In genomic region chr7:108805808-108806397, GRCh38 we compare ENCODE assay signal across 8 cellular contexts.
DNase-seq lines count a peak whose midpoint lies in the region; ATAC-seq and TF ChIP-seq lines count a peak whose summit lies in the region.

No MANE protein-coding gene starts in this region.

- CTCF ChIA-PET in CD8-positive, alpha-beta T cell (lab: Charles Lee) = no interaction called here

- no peaks in the 10 kb centered on the region for H3K36me3 Mint-ChIP-seq in glutamatergic neuron (ENCODE audit: unreplicated experiment)
- H3K36me3 Mint-ChIP-seq in CD8-positive, alpha-beta T cell = no peaks in the 10 kb centered on the region

- ATAC-seq in GM21390 (IDR thresholded peaks at IDR 0.05; ENCODE audit: unreplicated experiment) = no peak
- no peak for ATAC-seq in CD8-positive, alpha-beta T cell

- H3K27me3 ChIP-seq in HAP-1 (ENCODE audit: low read depth) = no peaks in the 10 kb centered on the region
- H3K27me3 ChIP-seq in OCI-LY1 (ENCODE audit: insufficient read depth, low read length) = 0 out of 2 replicates have a peak, but pooled peaks cover 6% of the 10 kb centered on the region
- H3K27me3 ChIP-seq in CD8-positive, alpha-beta T cell (ENCODE audit: insufficient read depth, low read length) = no peaks in the 10 kb centered on the region

- no peak overlapping the region for H3K9ac ChIP-seq in OCI-LY1 (ENCODE audit: low read length)

- peak overlapping the region; percentile 43 for H2AFZ ChIP-seq in OCI-LY1 (ENCODE audit: low read length)

- POLR2A ChIA-PET in CD8-positive, alpha-beta T cell (lab: Charles Lee) = no interaction called here

- intact Hi-C loops in CD8-positive, alpha-beta T cell (cut with DNase I, micrococcal nuclease) = no loop called here

- H3K4me2 ChIP-seq in OCI-LY1 (ENCODE audit: low read length) = no peak overlapping the region

- H3K9me3 Mint-ChIP-seq in glutamatergic neuron (ENCODE audit: unreplicated experiment) = peaks cover 1% of the 10 kb centered on the region
- no peaks in the 10 kb centered on the region for H3K9me3 Mint-ChIP-seq in CD8-positive, alpha-beta T cell

- H3K4me3 ChIP-seq in HAP-1 (no peak overlapping the region), OCI-LY1 (ENCODE audit: low read depth, low read length, poor library complexity, severe bottlenecking) (no peak overlapping the region)
- H3K4me3 ChIP-seq in CD8-positive, alpha-beta T cell (ENCODE audit: low read depth, low read length) = no peak overlapping the region

- no peak overlapping the region for H3K4me3 Mint-ChIP-seq in glutamatergic neuron (ENCODE audit: unreplicated experiment)
- H3K4me3 Mint-ChIP-seq in CD8-positive, alpha-beta T cell = no peak overlapping the region

- no peaks in the 10 kb centered on the region for H3F3A ChIP-seq in OCI-LY1 (ENCODE audit: insufficient read depth, low read length)

- no peaks in the 10 kb centered on the region for H3K79me2 ChIP-seq in OCI-LY1 (ENCODE audit: insufficient read depth, low read length)

- H3K4me1 Mint-ChIP-seq in glutamatergic neuron (ENCODE audit: low read depth, unreplicated experiment) = no peaks in the 10 kb centered on the region
- no peaks in the 10 kb centered on the region for H3K4me1 Mint-ChIP-seq in CD8-positive, alpha-beta T cell (ENCODE audit: low read depth)

- H3K27ac ChIP-seq in OCI-LY1 (ENCODE audit: low read depth, low read length, poor library complexity, severe bottlenecking) = no peak overlapping the region
- no peak overlapping the region for H3K27ac ChIP-seq in CD8-positive, alpha-beta T cell (ENCODE audit: low read depth, low read length)

- no peak overlapping the region for H3K27ac Mint-ChIP-seq in glutamatergic neuron (ENCODE audit: unreplicated experiment)
- H3K27ac Mint-ChIP-seq in CD8-positive, alpha-beta T cell = no peak overlapping the region

- in situ Hi-C loops in HAP-1 (cut with MboI; ENCODE audit: low sequenced_read_pairs) = no loop called here

- no peaks in the 10 kb centered on the region for H3K9me3 ChIP-seq in HAP-1
- no peaks in the 10 kb centered on the region for H3K9me3 ChIP-seq in OCI-LY1 (ENCODE audit: low read length)
- no peaks in the 10 kb centered on the region for H3K9me3 ChIP-seq in CD8-positive, alpha-beta T cell (ENCODE audit: low read length)

- no peaks in the 10 kb centered on the region for H4K20me1 ChIP-seq in OCI-LY1 (ENCODE audit: insufficient read depth, low read length)

- DNase-seq in DMS53 treated with DMSO at 0.1 percent for 48 hours (lab: John Stamatoyannopoulos, UW; ENCODE audit: unreplicated experiment) (peak; percentile 20), HAP-1 (ENCODE audit: low spot score in 2 of 2) (peak; percentile 22 to 25), glutamatergic neuron (no peak), T1000 (lab: John Stamatoyannopoulos, UW) (no peak), COLO668 (lab: John Stamatoyannopoulos, UW; ENCODE audit: unreplicated experiment) (no peak)
- no peak for DNase-seq in CD8-positive, alpha-beta T cell

- H3K36me3 ChIP-seq in HAP-1 (replicated peaks) = no peaks in the 10 kb centered on the region
- H3K36me3 ChIP-seq in OCI-LY1 (ENCODE audit: insufficient read depth, low read length) = no peaks in the 10 kb centered on the region
- H3K36me3 ChIP-seq in CD8-positive, alpha-beta T cell (ENCODE audit: insufficient read depth, low read length) = no peaks in the 10 kb centered on the region

- no peaks in the 10 kb centered on the region for H3K9me2 ChIP-seq in OCI-LY1 (ENCODE audit: low read depth, low read length)

- peak; percentile 80 for TF ChIP-seq CTCF in OCI-LY1 (IDR thresholded peaks at IDR 0.05; ENCODE audit: low read length)
- peak; percentile 76 for TF ChIP-seq CTCF in glutamatergic neuron (IDR thresholded peaks at IDR 0.05; ENCODE audit: partially characterized antibody, unreplicated experiment)
- TF ChIP-seq CTCF in CD8-positive, alpha-beta T cell (IDR thresholded peaks at IDR 0.05) = no peak

- H3K4me1 ChIP-seq in HAP-1 = no peaks in the 10 kb centered on the region
- no peaks in the 10 kb centered on the region for H3K4me1 ChIP-seq in OCI-LY1 (ENCODE audit: insufficient read depth, low read length, severe bottlenecking)
- no peaks in the 10 kb centered on the region for H3K4me1 ChIP-seq in CD8-positive, alpha-beta T cell (ENCODE audit: insufficient read depth, low read length)

- H3K27me3 Mint-ChIP-seq in glutamatergic neuron (ENCODE audit: unreplicated experiment) = no peaks in the 10 kb centered on the region
- H3K27me3 Mint-ChIP-seq in CD8-positive, alpha-beta T cell (ENCODE audit: low read depth) = peaks cover 2% of the 10 kb centered on the region

Comparison
In these comparisons a context has a peak if more than half of its experiments do, and no peak if none do; other contexts are left out.
1. DNase-seq: peak in DMS53 treated with DMSO at 0.1 percent for 48 hours (single experiment) and HAP-1 (2 of 2); none in glutamatergic neuron (single experiment), T1000 (single experiment), CD8-positive, alpha-beta T cell (0 of 7) and COLO668 (single experiment).